8 cellular contexts compared by ENCODE assay signal in the genomic region with DNA sequence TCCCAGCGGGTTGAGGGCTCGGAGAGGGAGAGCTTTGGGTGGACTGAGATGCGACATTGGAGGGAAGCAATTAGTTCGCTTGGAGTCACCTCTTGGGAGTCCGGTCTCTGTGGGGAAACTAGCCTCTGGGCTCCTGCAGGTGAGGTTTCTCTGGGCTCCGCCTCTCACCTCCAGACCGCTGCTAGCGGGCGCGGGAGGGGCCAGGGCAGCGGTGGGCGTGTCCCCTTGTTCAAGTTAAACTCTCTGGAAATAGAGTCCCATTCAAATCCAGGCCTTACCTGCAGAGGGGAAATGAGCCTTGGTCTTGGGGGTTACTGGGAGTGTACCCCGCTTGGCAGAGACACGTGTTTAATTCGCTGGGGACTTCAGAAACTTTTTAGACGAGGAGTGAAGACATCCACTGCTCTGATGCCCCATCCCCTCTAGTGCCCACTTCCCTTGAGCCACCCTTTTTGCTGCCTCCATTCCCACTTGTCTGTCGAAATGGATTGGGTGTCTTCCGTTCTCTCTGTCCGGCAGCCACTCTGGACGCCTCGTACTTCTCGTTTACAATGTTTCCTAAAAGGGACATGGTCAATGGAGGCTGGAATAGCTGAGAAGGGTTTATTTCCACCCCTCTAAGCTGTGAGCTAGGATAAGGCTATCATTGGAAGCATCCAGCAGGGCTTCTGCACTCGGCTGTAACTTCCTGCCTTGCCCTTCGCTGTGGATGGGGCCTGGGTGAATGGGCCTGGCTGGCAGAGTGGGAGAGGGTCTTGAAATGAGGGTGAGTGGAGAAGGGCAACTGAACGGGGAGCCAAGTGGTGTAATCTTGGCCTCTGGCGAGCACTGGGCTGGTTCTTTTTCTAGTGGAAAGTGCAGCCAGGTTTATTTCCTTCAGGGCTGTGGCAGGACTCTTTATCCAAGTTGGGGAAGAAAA. TPM values are rescaled to one million over a fixed set of nuclear protein-coding genes. Genes with fewer than 3 reads are reported as not detected.
DNase-seq lines count a peak whose midpoint lies in the region; ATAC-seq and TF ChIP-seq lines count a peak whose summit lies in the region.

No MANE protein-coding gene starts in this region.

- peak; percentile 15 to 28 (median 26) for DNase-seq in NCI-H1417 (lab: John Stamatoyannopoulos, UW)
- no peak for DNase-seq in NCI-H1417 treated with DMSO at 0.1 percent for 48 hours (lab: John Stamatoyannopoulos, UW)
- DNase-seq in SJSA1 (ENCODE audit: low read depth in 1 of 2, low spot score in 2 of 2): no peak
- peak; percentile 31 for DNase-seq in glomerular visceral epithelial cell (ENCODE audit: extremely low spot score)
- DNase-seq in prostate gland (ENCODE audit: low spot score): peak; percentile 42

- H3K36me3 ChIP-seq in SJSA1 (0 out of 2 replicates have a peak, but pooled peaks cover 2% of the 10 kb centered on the region), prostate gland (no peaks in the 10 kb centered on the region)

- H3K27ac ChIP-seq in SJSA1 (no peak overlapping the region), prostate gland (peak overlapping the region; percentile 78 to 81)

- H3K4me1 ChIP-seq in SJSA1 (replicated peaks): peaks cover 15% of the 10 kb centered on the region
- no peaks in the 10 kb centered on the region for H3K4me1 ChIP-seq in prostate gland (replicated peaks)

- 25% methylated on average over 25 of the region's 26 CpGs for WGBS in prostate gland

- H3K27me3 ChIP-seq in SJSA1 (replicated peaks) (no peaks in the 10 kb centered on the region), prostate gland (replicated peaks; ENCODE audit: insufficient read depth) (no peaks in the 10 kb centered on the region)

- H3K4me3 ChIP-seq in SJSA1: peak overlapping the region; percentile 74
- peak overlapping the region; percentile 78 to 81 for H3K4me3 ChIP-seq in prostate gland

- H3K9me3 ChIP-seq in SJSA1 (replicated peaks) (no peaks in the 10 kb centered on the region), prostate gland (no peaks in the 10 kb centered on the region)

- TF ChIP-seq CTCF in prostate gland (IDR thresholded peaks at IDR 0.05): no peak

- ATAC-seq in GM18907 (IDR thresholded peaks at IDR 0.05; ENCODE audit: unreplicated experiment) (no peak), GM21528 (IDR thresholded peaks at IDR 0.05; ENCODE audit: low FRiP score, unreplicated experiment) (no peak), HG02798 (IDR thresholded peaks at IDR 0.05; ENCODE audit: poor library complexity, unreplicated experiment) (no peak)

- no peak for TF ChIP-seq POLR2A in prostate gland (IDR thresholded peaks at IDR 0.05)

- intact Hi-C loops in prostate gland (cut with DNase I): loop anchor here (5.0 kb wide), 1 partner anchor 42 kb away; no protein-coding TSS in a partner anchor

RNA-seq across cellular contexts. Expression of gene MITF, which starts 1.1 kb away (rescaled TPM):
- 9.8 and 16.5 TPM in 2 replicates for total RNA-seq in SJSA1 (2014; rRNA removed; shearing (Covaris generic))
- total RNA-seq in prostate gland: 10 to 100 TPM in 1 of 2 donors, 1 to 10 TPM in 1; 7.7 to 17.6 TPM

Comparison
In these comparisons a context has a peak if more than half of its experiments do, and no peak if none do; other contexts are left out.
1. DNase-seq: peak in NCI-H1417 (3 of 3), glomerular visceral epithelial cell (single experiment) and prostate gland (single experiment); none in NCI-H1417 treated with DMSO at 0.1 percent for 48 hours (single experiment) and SJSA1 (0 of 2).